2 cellular contexts compared by ENCODE assay signal in genomic region chr2:239025951-239026461, GRCh38.
TF ChIP-seq lines count a peak whose summit lies in the region.

No MANE protein-coding gene starts in this region.

TF ChIP-seq in IMR-90, 13 proteins besides CTCF, POLR2A, EP300 and RAD21:
- TF ChIP-seq MAFK (IDR thresholded peaks at IDR 0.05; ENCODE audit: low read depth, low read length) = no peak
- TF ChIP-seq RCOR1 (IDR thresholded peaks at IDR 0.05; ENCODE audit: insufficient replicate concordance, low read length) = no peak
- TF ChIP-seq FOS (IDR thresholded peaks at IDR 0.05; ENCODE audit: low read depth, low read length) = no peak
- no peak for TF ChIP-seq ELK1 (IDR thresholded peaks at IDR 0.05; ENCODE audit: borderline replicate concordance, low read depth, low read length)
- no peak for TF ChIP-seq MAZ (IDR thresholded peaks at IDR 0.05; ENCODE audit: borderline replicate concordance, low read depth, low read length)
- TF ChIP-seq CHD1 (IDR thresholded peaks at IDR 0.05; ENCODE audit: low read depth, low read length) = no peak
- TF ChIP-seq USF2 (IDR thresholded peaks at IDR 0.05; ENCODE audit: low read depth, low read length) = no peak

TF ChIP-seq in H1, 55 proteins besides CTCF, POLR2A, EP300 and RAD21:
- no peak for TF ChIP-seq CBX5 (IDR thresholded peaks at IDR 0.05; ENCODE audit: low read depth, low read length)
- TF ChIP-seq BCL11A (IDR thresholded peaks at IDR 0.05; ENCODE audit: low read depth in 2 of 2, low read length in 2 of 2) = no peak
- no peak for TF ChIP-seq KDM5A (IDR thresholded peaks at IDR 0.05; ENCODE audit: low read length)
- TF ChIP-seq SP4 (IDR thresholded peaks at IDR 0.05; ENCODE audit: low read length) = no peak
- peak; percentile 61 for TF ChIP-seq ASH2L (IDR thresholded peaks at IDR 0.05; ENCODE audit: low read length)
